Comparison of ENCODE assay signal across 8 cellular contexts in genomic region chr1:226702957-226703831, GRCh38. TPM values are rescaled to one million over a fixed set of nuclear protein-coding genes. Genes with fewer than 3 reads are reported as not detected.
DNase-seq lines count a peak whose midpoint lies in the region; ATAC-seq, FAIRE-seq and TF ChIP-seq lines count a peak whose summit lies in the region.

No MANE protein-coding gene starts in this region.

- intact Hi-C loops in Caco-2 (cut with micrococcal nuclease; ENCODE audit: unreplicated experiment) (loop anchor here (2.0 to 5.0 kb wide), 2 partner anchors 22 to 51 kb away; no protein-coding TSS in a partner anchor), testis (cut with DNase I; ENCODE audit: low total_unique reads) (no loop called here)

- peak; percentile 52 for FAIRE-seq in HTR-8/SVneo (lab: Jason Lieb, UNC)

- H3K27ac ChIP-seq in SJCRH30 (peak overlapping the region; percentile 93), testis (peak overlapping the region; percentile 94 to 97)

- peak; percentile 49 to 82 for DNase-seq in Caco-2
- peak; percentile 81 for DNase-seq in HTR-8/SVneo (ENCODE audit: insufficient read length, low spot score)
- peak; percentile 79 to 80 for DNase-seq in SJCRH30
- DNase-seq in activated naive CD4-positive, alpha-beta T cell treated with Interleukin-2 at 50 U/mL for 16 hours: peak; percentile 83
- peak; percentile 78 for DNase-seq in globus pallidus (ENCODE audit: low spot score)
- DNase-seq in nucleus accumbens (lab: John Stamatoyannopoulos, UW): peak in 49 of 56 donors; percentile 31 to 83 (median 69)
- peak; percentile 75 for DNase-seq in testis

- 0% methylated on average over 18 to 49 of the region's 62 CpGs for WGBS in testis, 2 donors

- peak overlapping the region; percentile 83 for H3K4me3 Mint-ChIP-seq in Caco-2 (ENCODE audit: unreplicated experiment)

- peak overlapping the region; percentile 69 for H3K4me3 ChIP-seq in Caco-2 (ENCODE audit: low read depth, low read length)
- H3K4me3 ChIP-seq in SJCRH30: peak overlapping the region; percentile 65
- peak overlapping the region; percentile 72 to 83 for H3K4me3 ChIP-seq in testis

- no peaks in the 10 kb centered on the region for H3K27me3 Mint-ChIP-seq in Caco-2 (ENCODE audit: insufficient read depth, unreplicated experiment)

- TF ChIP-seq POLR2A in testis (IDR thresholded peaks at IDR 0.05): peak; percentile 23

- TSS peak; percentile 91 for BruUV-seq in Caco-2 (replicated peaks; lab: Mats Ljungman, UMichigan)

- no peaks in the 10 kb centered on the region for H3K4me1 Mint-ChIP-seq in Caco-2 (ENCODE audit: low read depth, unreplicated experiment)

- POLR2A ChIA-PET in Caco-2 (lab: Charles Lee): interaction anchor here (0.7 kb wide), 1 partner anchor 23 kb away, joined by 4 read pairs; no protein-coding TSS in a partner anchor

- H3K4me1 ChIP-seq in Caco-2: peaks cover 5% of the 10 kb centered on the region; the same call in 1 of the 2 replicates
- peaks cover 39% of the 10 kb centered on the region for H3K4me1 ChIP-seq in SJCRH30
- H3K4me1 ChIP-seq in testis: peaks cover 24% of the 10 kb centered on the region

- H3K36me3 ChIP-seq in Caco-2 (ENCODE audit: control insufficient read depth, insufficient read depth, low read length) (no peaks in the 10 kb centered on the region), SJCRH30 (no peaks in the 10 kb centered on the region), testis (ENCODE audit: low read depth, missing control alignments) (no peaks in the 10 kb centered on the region)

- no peaks in the 10 kb centered on the region for H3K36me3 Mint-ChIP-seq in Caco-2 (ENCODE audit: insufficient read depth, unreplicated experiment)

- peak; percentile 62 for ATAC-seq in GM21360 (IDR thresholded peaks at IDR 0.05; ENCODE audit: unreplicated experiment)

- no peaks in the 10 kb centered on the region for H3K9me3 Mint-ChIP-seq in Caco-2 (ENCODE audit: unreplicated experiment)

- H3K27ac Mint-ChIP-seq in Caco-2 (ENCODE audit: unreplicated experiment): peak overlapping the region; percentile 72

- H3K9me3 ChIP-seq in Caco-2: no peaks in the 10 kb centered on the region
- H3K9me3 ChIP-seq in SJCRH30 (replicated peaks): no peaks in the 10 kb centered on the region
- no peaks in the 10 kb centered on the region for H3K9me3 ChIP-seq in testis

- CTCF ChIA-PET in Caco-2 (lab: Charles Lee): interaction anchor here (1.1 kb wide), 1 partner anchor 23 kb away, joined by 4 read pairs; no protein-coding TSS in a partner anchor

- H3K27me3 ChIP-seq in Caco-2 (replicated peaks; ENCODE audit: control insufficient read depth, insufficient read depth, low read length) (no peaks in the 10 kb centered on the region), SJCRH30 (no peaks in the 10 kb centered on the region), testis (no peaks in the 10 kb centered on the region)

- no peak for TF ChIP-seq CTCF in Caco-2 (IDR thresholded peaks at IDR 0.05; ENCODE audit: insufficient read depth in 1 of 2, low read depth in 1 of 2, low read length in 1 of 2, severe bottlenecking in 1 of 2, unreplicated experiment in 1 of 2)
- TF ChIP-seq CTCF in testis (IDR thresholded peaks at IDR 0.05): peak in 1 of 3 experiments; percentile 20

RNA-seq across cellular contexts. Expression of gene ITPKB, which starts 35.9 kb away (rescaled TPM):
- total RNA-seq in Caco-2 (2022) (4.4 and 5.2 TPM in 2 replicates), testis (10 to 100 TPM; 13.5 to 18.0 TPM)
- 22.5 and 23.2 TPM in 2 replicates for total RNA-seq in SJCRH30 (2014; rRNA removed; shearing (Covaris generic))
- 11.4 TPM for polyA plus RNA-seq in testis (ENCODE audit: insufficient read depth, low read depth, low replicate concordance)

Comparison
In these comparisons a context has a peak if more than half of its experiments do, and no peak if none do; other contexts are left out.
1. Peak in every context shown above with its lines: DNase-seq, ATAC-seq, H3K4me3 ChIP-seq and H3K27ac ChIP-seq.